ENCODE assay signal across 8 cellular contexts in the genomic region with DNA sequence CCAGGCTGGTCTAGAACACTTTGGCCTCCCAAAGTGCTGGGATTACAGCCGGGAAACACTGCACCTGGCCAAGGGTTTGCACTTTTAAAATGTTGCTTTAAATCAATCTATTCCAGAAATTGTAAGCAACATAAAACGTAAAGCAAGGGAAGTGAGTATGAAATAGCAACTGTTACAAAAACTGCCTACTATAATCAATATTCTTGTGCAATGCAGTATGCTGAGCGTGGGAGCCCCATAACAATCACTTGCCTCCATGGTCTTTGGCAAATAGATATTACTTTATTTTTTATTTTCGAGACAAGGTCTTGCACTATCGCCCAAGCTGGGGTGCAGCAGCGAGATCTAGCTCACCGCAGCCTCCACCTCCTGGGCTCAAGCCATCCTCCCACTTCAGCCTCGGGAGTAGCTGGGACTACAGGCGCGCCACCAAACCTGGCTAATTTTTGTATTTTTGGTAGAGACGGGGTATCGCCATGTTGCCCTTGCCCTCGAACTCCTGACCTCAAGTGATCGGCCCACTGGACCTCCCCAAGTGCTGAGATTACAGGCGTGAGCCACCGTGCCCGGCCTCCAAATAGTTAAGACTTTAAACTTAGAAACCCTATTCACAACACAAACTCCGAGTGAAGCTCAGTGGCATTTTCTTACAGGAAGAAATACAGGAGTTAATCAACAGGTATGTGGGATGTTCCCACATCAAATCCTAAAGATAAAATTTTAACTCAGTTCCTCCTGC. TPM values are rescaled to one million over a fixed set of nuclear protein-coding genes. Genes with fewer than 3 reads are reported as not detected.
DNase-seq lines count a peak whose midpoint lies in the region; ATAC-seq and TF ChIP-seq lines count a peak whose summit lies in the region.

No MANE protein-coding gene starts in this region.

- H4K20me1 ChIP-seq in SU-DHL-6 (ENCODE audit: low read depth, low read length) = peaks cover 27% of the 10 kb centered on the region

- peaks cover 3 to 15% (median 11%) of the 10 kb centered on the region in 5 donors for H3K36me3 Mint-ChIP-seq in naive thymus-derived CD4-positive, alpha-beta T cell

- H3K9me3 Mint-ChIP-seq in naive thymus-derived CD4-positive, alpha-beta T cell = peaks cover 0 to 13% (median 0%) of the 10 kb centered on the region in 11 donors

- H3K4me1 Mint-ChIP-seq in naive thymus-derived CD4-positive, alpha-beta T cell = peaks cover 9 to 58% (median 36%) of the 10 kb centered on the region in 7 donors

- no peak for TF ChIP-seq CTCF in SU-DHL-6 (IDR thresholded peaks at IDR 0.05; ENCODE audit: insufficient read depth, low read length, poor library complexity, severe bottlenecking)

- H3K36me3 ChIP-seq in SU-DHL-6 (ENCODE audit: low read length) (peaks cover 21% of the 10 kb centered on the region), aorta (ENCODE audit: control insufficient read depth in 1 of 2, insufficient read depth in 2 of 2, low read length in 1 of 2) (no peaks in the 10 kb centered on the region)
- peaks cover 0 to 5% (median 0%) of the 10 kb centered on the region in 3 experiments for H3K36me3 ChIP-seq in naive thymus-derived CD4-positive, alpha-beta T cell (ENCODE audit: control insufficient read depth in 2 of 3, insufficient read depth in 3 of 3, low read length in 3 of 3)

- H3K9me2 ChIP-seq in SU-DHL-6 (replicated peaks; ENCODE audit: insufficient read depth, low read length) = no peaks in the 10 kb centered on the region

- peak overlapping the region; percentile 86 to 98 (median 93) for H3K4me3 Mint-ChIP-seq in naive thymus-derived CD4-positive, alpha-beta T cell

- H3K9me3 ChIP-seq in SU-DHL-6 (ENCODE audit: insufficient read depth, low read length) (no peaks in the 10 kb centered on the region), aorta (ENCODE audit: control insufficient read depth, low read length) (no peaks in the 10 kb centered on the region)
- no peaks in the 10 kb centered on the region for H3K9me3 ChIP-seq in naive thymus-derived CD4-positive, alpha-beta T cell (ENCODE audit: control insufficient read depth in 2 of 3, low read length in 3 of 3)

- intact Hi-C loops in naive thymus-derived CD4-positive, alpha-beta T cell (cut with micrococcal nuclease) = loop anchor here (5.0 to 10.0 kb wide), 3 partner anchors 1135 to 1460 kb away; no protein-coding TSS in a partner anchor
- intact Hi-C loops in aorta (cut with DNase I) = loop anchor here (5.0 to 10.0 kb wide), 2 partner anchors 825 to 957 kb away; partner anchors contain the start of genes UBXN4 (in 2 of the 2) and MCM6 (in 1 of the 2)

- H3K9ac ChIP-seq in SU-DHL-6 (ENCODE audit: low read length) = peak overlapping the region; percentile 79

- H3F3A ChIP-seq in SU-DHL-6 (ENCODE audit: insufficient read depth) = peaks cover 19% of the 10 kb centered on the region

- H3K27ac ChIP-seq in SU-DHL-6 (ENCODE audit: low read depth, low read length) (peak overlapping the region; percentile 97), aorta (ENCODE audit: low read depth in 1 of 2, low read length in 2 of 2) (peak overlapping the region; percentile 31 to 43)
- H3K27ac ChIP-seq in naive thymus-derived CD4-positive, alpha-beta T cell (ENCODE audit: low read depth, low read length) = peak overlapping the region; percentile 81

- H3K4me3 ChIP-seq in SU-DHL-6 (ENCODE audit: insufficient read depth, low read length, poor library complexity, severe bottlenecking) (peak overlapping the region; percentile 75), aorta (ENCODE audit: low read length in 2 of 2) (peak overlapping the region; percentile 44 to 69)
- peak overlapping the region; percentile 68 for H3K4me3 ChIP-seq in naive thymus-derived CD4-positive, alpha-beta T cell (ENCODE audit: low read length)

- peak; percentile 14 for DNase-seq in DMS53 (lab: John Stamatoyannopoulos, UW)
- no peak for DNase-seq in DMS53 treated with DMSO at 0.1 percent for 48 hours (lab: John Stamatoyannopoulos, UW; ENCODE audit: unreplicated experiment)
- peak; percentile 2 for DNase-seq in effector CD4-positive, alpha-beta T cell
- DNase-seq in naive thymus-derived CD4-positive, alpha-beta T cell = peak in 5 of 9 donors; percentile 3 to 23 (median 13)
- peak in 1 of 2 donors; percentile 42 for DNase-seq in aorta
- DNase-seq in NCI-H526 treated with DMSO at 0.1 percent for 48 hours (lab: John Stamatoyannopoulos, UW) = no peak
- no peak for DNase-seq in NCI-H82 treated with DMSO at 0.1 percent for 48 hours (lab: John Stamatoyannopoulos, UW; ENCODE audit: unreplicated experiment)

- peaks cover 37% of the 10 kb centered on the region for H3K79me2 ChIP-seq in SU-DHL-6 (ENCODE audit: insufficient read depth, low read length)

- peak overlapping the region; percentile 94 for H3K4me2 ChIP-seq in SU-DHL-6 (ENCODE audit: low read depth, low read length, poor library complexity, severe bottlenecking)

- H3K4me1 ChIP-seq in naive thymus-derived CD4-positive, alpha-beta T cell (ENCODE audit: control insufficient read depth in 2 of 2, insufficient read depth in 2 of 2, low read length in 2 of 2) = peaks cover 26 to 41% of the 10 kb centered on the region in 2 donors
- no peaks in the 10 kb centered on the region for H3K4me1 ChIP-seq in aorta (ENCODE audit: control insufficient read depth in 1 of 2, insufficient read depth in 2 of 2, low read length in 2 of 2)

- no peaks in the 10 kb centered on the region for H3K27me3 ChIP-seq in SU-DHL-6 (ENCODE audit: low read length)
- no peaks in the 10 kb centered on the region for H3K27me3 ChIP-seq in naive thymus-derived CD4-positive, alpha-beta T cell (ENCODE audit: control insufficient read depth in 2 of 2, insufficient read depth in 2 of 2, low read length in 2 of 2)
- no peaks in the 10 kb centered on the region for H3K27me3 ChIP-seq in aorta (ENCODE audit: control insufficient read depth in 1 of 2, insufficient read depth in 2 of 2, low read length in 1 of 2)

- POLR2A ChIA-PET in naive thymus-derived CD4-positive, alpha-beta T cell (lab: Charles Lee) = interaction anchor here (0.5 to 2.2 kb wide), 16 partner anchors 8 to 827 kb away, joined by 3 to 18 read pairs (median 3); partner anchors contain the start of genes R3HDM1, RAB3GAP1 and ZRANB3

- ATAC-seq in naive thymus-derived CD4-positive, alpha-beta T cell = no peak
- ATAC-seq in aorta (ENCODE audit: low FRiP score) = no peak

- WGBS in aorta, 2 donors = 44 to 48% methylated on average over 18 of the region's 18 CpGs

- CTCF ChIA-PET in naive thymus-derived CD4-positive, alpha-beta T cell (lab: Charles Lee) = interaction anchor here (0.9 kb wide), 1 partner anchor 19 kb away, joined by 3 read pairs; no protein-coding TSS in a partner anchor

- peaks cover 0 to 23% (median 0%) of the 10 kb centered on the region in 5 donors for H3K27me3 Mint-ChIP-seq in naive thymus-derived CD4-positive, alpha-beta T cell

- H3K27ac Mint-ChIP-seq in naive thymus-derived CD4-positive, alpha-beta T cell = peak overlapping the region; percentile 91 to 99 (median 96)

- H2AFZ ChIP-seq in SU-DHL-6 (ENCODE audit: low read depth, low read length, severe bottlenecking) = peak overlapping the region; percentile 87

RNA-seq across cellular contexts. Expression of gene CCNT2, which starts 1.2 kb away (rescaled TPM):
- 10 to 100 TPM; 49.8 to 78.1 (median 67.9) TPM for total RNA-seq in naive thymus-derived CD4-positive, alpha-beta T cell
- 10 to 100 TPM; 20.6 to 22.9 TPM for polyA plus RNA-seq in naive thymus-derived CD4-positive, alpha-beta T cell
- total RNA-seq in aorta = 10 to 100 TPM; 35.9 to 49.9 TPM
- polyA plus RNA-seq in aorta = 10 to 100 TPM in 1 of 2 donors, 1 to 10 TPM in 1; 3.0 to 13.5 TPM

Comparison
In these comparisons a context has a peak if more than half of its experiments do, and no peak if none do; other contexts are left out.
1. DNase-seq: peak in DMS53 (single experiment), effector CD4-positive, alpha-beta T cell (single experiment) and naive thymus-derived CD4-positive, alpha-beta T cell (5 of 9); none in DMS53 treated with DMSO at 0.1 percent for 48 hours (single experiment), NCI-H526 treated with DMSO at 0.1 percent for 48 hours (single experiment) and NCI-H82 treated with DMSO at 0.1 percent for 48 hours (single experiment).
2. H3K27ac ChIP-seq: peak in every context shown above with its lines; median percentile 97 in SU-DHL-6; 81 in naive thymus-derived CD4-positive, alpha-beta T cell; 37 in aorta.
3. Peak in every context shown above with its lines, with median percentiles within 50 percentile points of each other: H3K4me3 ChIP-seq.